In the genomic region with DNA sequence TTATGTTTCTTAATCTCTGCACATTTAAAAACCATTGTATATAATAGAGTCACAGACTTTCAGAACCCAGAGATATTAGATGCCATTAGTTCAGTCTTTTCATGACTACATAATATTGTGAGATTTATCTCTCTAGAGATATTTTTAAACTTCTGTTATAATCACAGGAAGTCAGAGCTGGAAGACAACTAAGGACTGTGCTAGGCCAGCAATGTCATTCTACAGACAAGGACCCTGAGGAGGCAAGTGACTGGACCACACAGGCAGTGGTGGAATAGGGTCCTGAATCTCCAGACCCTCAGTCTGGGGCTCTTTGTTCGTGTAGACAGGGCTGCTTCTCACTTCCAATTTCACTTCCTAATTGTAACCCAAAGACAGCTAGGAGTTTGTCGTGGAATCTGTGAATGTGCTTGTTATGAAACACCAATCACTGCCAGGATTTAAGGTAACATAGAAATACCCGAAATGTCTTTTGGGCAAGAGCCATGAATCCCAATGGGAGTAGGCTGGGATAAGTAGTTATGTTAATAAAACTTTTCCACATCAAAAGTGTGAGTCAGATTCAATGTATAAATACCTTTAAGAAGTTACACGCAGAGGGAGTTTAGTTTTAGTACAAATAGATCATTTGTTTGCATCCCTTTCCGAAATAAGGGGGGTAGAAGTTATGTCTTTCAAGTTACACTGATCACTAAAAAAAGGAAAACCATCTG, we compare ENCODE assay signal across 1 cellular context.
TF ChIP-seq lines count a peak whose summit lies in the region.

No MANE protein-coding gene starts in this region.

TF ChIP-seq in SK-N-SH, 30 proteins besides CTCF, POLR2A, EP300 and RAD21 (continued from another document):
- TF ChIP-seq REST (IDR thresholded peaks at IDR 0.05; ENCODE audit: low read depth, low read length) (no peak), YY1 (IDR thresholded peaks at IDR 0.05; ENCODE audit: low read depth) (no peak), POLR2AphosphoS5 (IDR thresholded peaks at IDR 0.05; ENCODE audit: low read depth, low read length) (no peak)
- TF ChIP-seq, protein P1, sequence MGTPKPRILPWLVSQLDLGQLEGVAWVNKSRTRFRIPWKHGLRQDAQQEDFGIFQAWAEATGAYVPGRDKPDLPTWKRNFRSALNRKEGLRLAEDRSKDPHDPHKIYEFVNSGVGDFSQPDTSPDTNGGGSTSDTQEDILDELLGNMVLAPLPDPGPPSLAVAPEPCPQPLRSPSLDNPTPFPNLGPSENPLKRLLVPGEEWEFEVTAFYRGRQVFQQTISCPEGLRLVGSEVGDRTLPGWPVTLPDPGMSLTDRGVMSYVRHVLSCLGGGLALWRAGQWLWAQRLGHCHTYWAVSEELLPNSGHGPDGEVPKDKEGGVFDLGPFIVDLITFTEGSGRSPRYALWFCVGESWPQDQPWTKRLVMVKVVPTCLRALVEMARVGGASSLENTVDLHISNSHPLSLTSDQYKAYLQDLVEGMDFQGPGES (IDR thresholded peaks at IDR 0.05; ENCODE audit: low read depth, low read length), result no peak
